In the genomic region with DNA sequence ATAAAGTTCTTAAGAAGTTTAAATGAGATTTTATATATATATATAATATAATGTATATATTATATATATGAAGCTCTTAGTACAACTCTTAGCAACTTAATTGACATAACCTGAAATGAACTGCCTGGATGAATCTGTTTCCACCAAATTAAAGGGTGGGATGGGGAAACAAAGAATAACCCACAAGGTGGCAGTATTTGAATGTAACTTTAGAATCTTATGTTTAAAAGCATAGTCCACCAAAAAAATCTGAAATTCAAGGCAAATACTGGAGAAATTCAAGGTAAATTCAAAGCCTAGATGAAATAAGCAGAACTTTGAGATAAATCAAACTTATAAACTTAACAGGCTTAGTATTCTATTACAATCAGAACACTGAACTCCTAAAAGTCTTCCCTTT, we compare ENCODE assay signal across 8 cellular contexts. TPM values are rescaled to one million over a fixed set of nuclear protein-coding genes. Genes with fewer than 3 reads are reported as not detected.
DNase-seq lines count a peak whose midpoint lies in the region; ATAC-seq and TF ChIP-seq lines count a peak whose summit lies in the region.

No MANE protein-coding gene starts in this region.

- H3K27me3 Mint-ChIP-seq in activated CD4-positive, alpha-beta memory T cell treated with anti-CD3 and anti-CD28 coated beads for 36 hours = no peaks in the 10 kb centered on the region

- RAD21 ChIA-PET in HCT116 (lab: Charles Lee; ENCODE audit: low non-redundant PET in 1 of 2, low total read pairs in 2 of 2, uncharacterized antibody in 2 of 2, unreplicated experiment in 2 of 2) = interaction anchor here in 1 of 2 experiments (0.8 kb wide), 1 partner anchor 803 kb away, joined by 3 read pairs; no protein-coding TSS in a partner anchor

- no peak overlapping the region for H3K27ac Mint-ChIP-seq in activated CD4-positive, alpha-beta memory T cell treated with anti-CD3 and anti-CD28 coated beads for 36 hours

- H3K36me3 Mint-ChIP-seq in activated CD4-positive, alpha-beta memory T cell treated with anti-CD3 and anti-CD28 coated beads for 36 hours = no peaks in the 10 kb centered on the region

- no peaks in the 10 kb centered on the region for H4K20me1 ChIP-seq in HCT116 (ENCODE audit: insufficient read depth)

- H3K9ac ChIP-seq in HCT116 (ENCODE audit: low read length) = no peak overlapping the region

- H3K4me1 ChIP-seq in BE2C = peaks cover 13% of the 10 kb centered on the region
- peaks cover 7 to 17% of the 10 kb centered on the region in 2 experiments for H3K4me1 ChIP-seq in HCT116 (ENCODE audit: control insufficient read depth in 1 of 2, insufficient read depth in 2 of 2, low read length in 2 of 2)
- H3K4me1 ChIP-seq in upper lobe of right lung = peaks cover 7% of the 10 kb centered on the region

- H3K36me3 ChIP-seq in BE2C = no peaks in the 10 kb centered on the region
- H3K36me3 ChIP-seq in HCT116 (ENCODE audit: control insufficient read depth in 1 of 2, insufficient read depth in 2 of 2, low read length in 2 of 2) = no peaks in the 10 kb centered on the region
- H3K36me3 ChIP-seq in upper lobe of right lung = no peaks in the 10 kb centered on the region

- no peak for DNase-seq in BE2C
- peak; percentile 37 for DNase-seq in HCT116 (ENCODE audit: low read depth, low spot score)
- peak; percentile 27 for DNase-seq in RPMI8226
- peak; percentile 48 for DNase-seq in fibroblast of villous mesenchyme (ENCODE audit: low read depth)
- DNase-seq in upper lobe of right lung = no peak
- DNase-seq in activated CD4-positive, alpha-beta memory T cell treated with anti-CD3 and anti-CD28 coated beads for 36 hours = no peak
- no peak for DNase-seq in T-helper 9 cell

- ATAC-seq in HCT116 (no peak), upper lobe of right lung (no peak), esophagus mucosa (no peak)

- H3K4me2 ChIP-seq in HCT116 (ENCODE audit: low read length) = no peak overlapping the region

- peaks cover 6% of the 10 kb centered on the region for H3K4me1 Mint-ChIP-seq in activated CD4-positive, alpha-beta memory T cell treated with anti-CD3 and anti-CD28 coated beads for 36 hours (ENCODE audit: low read depth)

- H3K4me3 ChIP-seq in BE2C (ENCODE audit: low read depth, low read length) = no peak overlapping the region
- no peak overlapping the region for H3K4me3 ChIP-seq in HCT116 (replicated peaks in 1 of 2; ENCODE audit: low read depth in 1 of 2, low read length in 2 of 2)
- no peak overlapping the region for H3K4me3 ChIP-seq in fibroblast of villous mesenchyme (ENCODE audit: low read depth, low read length)
- H3K4me3 ChIP-seq in upper lobe of right lung = no peak overlapping the region

- TF ChIP-seq RAD21 in HCT116 (IDR thresholded peaks at IDR 0.05; ENCODE audit: low read depth) = peak; percentile 78

- H3K27ac ChIP-seq in HCT116 (ENCODE audit: low read depth, low read length) (no peak overlapping the region), upper lobe of right lung (no peak overlapping the region)

- TF ChIP-seq POLR2A in HCT116 (IDR thresholded peaks at IDR 0.05; ENCODE audit: borderline replicate concordance, extremely low read depth, insufficient read depth, insufficient read length) = no peak

- POLR2A ChIA-PET in HCT116 (lab: Charles Lee) = no interaction called here
- POLR2A ChIA-PET in activated CD4-positive, alpha-beta memory T cell treated with anti-CD3 and anti-CD28 coated beads for 36 hours (lab: Charles Lee) = no interaction called here

- intact Hi-C loops in HCT116 (cut with micrococcal nuclease) = loop anchor here (1.0 to 5.0 kb wide), 2 partner anchors 805 to 965 kb away; no protein-coding TSS in a partner anchor
- intact Hi-C loops in upper lobe of right lung (cut with DNase I) = no loop called here
- intact Hi-C loops in activated CD4-positive, alpha-beta memory T cell treated with anti-CD3 and anti-CD28 coated beads for 36 hours (cut with micrococcal nuclease) = loop anchor here (1.0 kb wide), 1 partner anchor 813 kb away; the partner anchor contains the start of gene UBE3D

- peak; percentile 48 for TF ChIP-seq CTCF in BE2C (IDR thresholded peaks at IDR 0.05; ENCODE audit: low read depth, low read length)
- peak; percentile 36 to 63 (median 60); a peak in 5 of 6 replicates for TF ChIP-seq CTCF in HCT116 (IDR thresholded peaks at IDR 0.05 in 2 of 3, conservative IDR thresholded peaks at IDR 0.05 in 1 of 3; ENCODE audit: borderline replicate concordance in 1 of 3, insufficient read depth in 1 of 3, low read depth in 2 of 3, low read length in 2 of 3)
- TF ChIP-seq CTCF in fibroblast of villous mesenchyme (IDR thresholded peaks at IDR 0.05; ENCODE audit: insufficient read depth, low read depth, low read length) = peak; percentile 58
- peak; percentile 56 for TF ChIP-seq CTCF in upper lobe of right lung (IDR thresholded peaks at IDR 0.05)

- H3K9me3 ChIP-seq in BE2C (no peaks in the 10 kb centered on the region), HCT116 (ENCODE audit: control insufficient read depth in 1 of 2, insufficient read depth in 1 of 2, low read depth in 1 of 2, low read length in 2 of 2) (no peaks in the 10 kb centered on the region), upper lobe of right lung (no peaks in the 10 kb centered on the region)

- H3K27me3 ChIP-seq in BE2C = no peaks in the 10 kb centered on the region
- no peaks in the 10 kb centered on the region for H3K27me3 ChIP-seq in HCT116 (ENCODE audit: insufficient read depth, low read length)
- no peaks in the 10 kb centered on the region for H3K27me3 ChIP-seq in upper lobe of right lung

- H2AFZ ChIP-seq in HCT116 (ENCODE audit: low read depth, low read length, poor library complexity, severe bottlenecking) = peak overlapping the region; percentile 29

- no peak overlapping the region for H3K4me3 Mint-ChIP-seq in activated CD4-positive, alpha-beta memory T cell treated with anti-CD3 and anti-CD28 coated beads for 36 hours

- no peaks in the 10 kb centered on the region for H3K9me2 ChIP-seq in HCT116 (ENCODE audit: insufficient read depth)

- no TSS peak for BruUV-seq in HCT116 (replicated peaks; lab: Mats Ljungman, UMichigan)

- CTCF ChIA-PET in HCT116 (lab: Charles Lee) = interaction anchor here (0.7 to 1.5 kb wide), 4 partner anchors 216 to 813 kb away, joined by 3 to 4 read pairs (median 4); partner anchors contain the start of gene UBE3D
- CTCF ChIA-PET in activated CD4-positive, alpha-beta memory T cell treated with anti-CD3 and anti-CD28 coated beads for 36 hours (lab: Charles Lee) = interaction anchor here (1.0 to 2.0 kb wide), 3 partner anchors 19 to 815 kb away, joined by 3 to 9 read pairs (median 3); partner anchors contain the start of genes DOP1A and UBE3D

- peaks cover 6% of the 10 kb centered on the region for H3K79me2 ChIP-seq in HCT116 (ENCODE audit: insufficient read depth, low read length)

- no peaks in the 10 kb centered on the region for H3K9me3 Mint-ChIP-seq in activated CD4-positive, alpha-beta memory T cell treated with anti-CD3 and anti-CD28 coated beads for 36 hours

TF ChIP-seq in HCT116, 20 proteins besides CTCF, POLR2A, EP300 and RAD21:
- TF ChIP-seq, protein P1, sequence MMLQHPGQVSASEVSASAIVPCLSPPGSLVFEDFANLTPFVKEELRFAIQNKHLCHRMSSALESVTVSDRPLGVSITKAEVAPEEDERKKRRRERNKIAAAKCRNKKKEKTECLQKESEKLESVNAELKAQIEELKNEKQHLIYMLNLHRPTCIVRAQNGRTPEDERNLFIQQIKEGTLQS (IDR thresholded peaks at IDR 0.05) = no peak
- no peak for TF ChIP-seq REST (IDR thresholded peaks at IDR 0.05; ENCODE audit: low read depth)

RNA-seq across cellular contexts. Expression of gene IBTK, which starts 4.4 kb away (rescaled TPM):
- 16.8 TPM for polyA plus RNA-seq in BE2C (2012; ENCODE audit: insufficient read depth, insufficient read length, low read depth)
- 36.6 TPM for total RNA-seq in HCT116 (2021; ENCODE audit: unreplicated experiment)
- 13.4 and 13.7 TPM in 2 replicates for polyA plus RNA-seq in HCT116 (2012)
- 62.5 and 83.3 TPM in 2 replicates for total RNA-seq in fibroblast of villous mesenchyme
- total RNA-seq in upper lobe of right lung = 29.4 TPM
- 25.2 TPM for total RNA-seq in esophagus mucosa
- total RNA-seq in activated CD4-positive, alpha-beta memory T cell treated with anti-CD3 and anti-CD28 coated beads for 36 hours = 10 to 100 TPM; 30.7 to 32.1 TPM

Comparison
In these comparisons a context has a peak if more than half of its experiments do, and no peak if none do; other contexts are left out.
1. DNase-seq: peak in HCT116 (single experiment), RPMI8226 (single experiment) and fibroblast of villous mesenchyme (single experiment); none in BE2C (single experiment), upper lobe of right lung (single experiment), activated CD4-positive, alpha-beta memory T cell treated with anti-CD3 and anti-CD28 coated beads for 36 hours (single experiment) and T-helper 9 cell (single experiment).
2. Peak in every context shown above with its lines, with median percentiles within 50 percentile points of each other: CTCF ChIP-seq.